21 cellular contexts compared by ENCODE assay signal in genomic region chr21:21929228-21929627, GRCh38.
DNase-seq lines count a peak whose midpoint lies in the region; ATAC-seq, FAIRE-seq and TF ChIP-seq lines count a peak whose summit lies in the region.
"Had no signal": no experiment of that assay in that cellular context is flagged by ENCODE, and none has a peak within 500 bp of the region (broad histone marks: within the 10 kb centered on the region; RNA-seq: fewer than 3 reads in every experiment).

No MANE protein-coding gene starts in this region.

- H3K27me3 ChIP-seq in liver (ENCODE audit: control insufficient read depth in 4 of 4, insufficient read depth in 4 of 4, low read length in 3 of 4) (no peaks in the 10 kb centered on the region), HepG2 (ENCODE audit: control insufficient read depth in 1 of 2, insufficient read depth in 2 of 2, low read length in 2 of 2) (no peaks in the 10 kb centered on the region), heart left ventricle (no peaks in the 10 kb centered on the region)
- H3K27me3 ChIP-seq: BLaER1 treated with 17β-estradiol and CSF1 and Interleukin-3, amounts not matched to agents 10 nM and 100 nM had no signal

- H3K4me3 ChIP-seq in liver (ENCODE audit: low read depth in 1 of 3, low read length in 3 of 3) = no peak overlapping the region
- H3K4me3 ChIP-seq in HepG2 (replicated peaks in 1 of 3; ENCODE audit: insufficient read depth in 1 of 3, low read depth in 2 of 3, low read length in 3 of 3) = no peak overlapping the region
- no peak overlapping the region for H3K4me3 ChIP-seq in mucosa of descending colon
- no peak overlapping the region for H3K4me3 ChIP-seq in heart left ventricle
- H3K4me3 ChIP-seq: A549; BLaER1 treated with 17β-estradiol and CSF1 and Interleukin-3, amounts not matched to agents 10 nM and 100 nM had no signal

- no peak for FAIRE-seq in HepG2 (lab: Jason Lieb, UNC)
- FAIRE-seq: A549, D721Med, G401.6, GM12891, GM19239 had no signal

- no peak overlapping the region for H3K9ac ChIP-seq in liver (ENCODE audit: low read depth in 1 of 2, low read length in 2 of 2)
- H3K9ac ChIP-seq in HepG2 (ENCODE audit: insufficient read depth, low read depth, low read length) = no peak overlapping the region
- H3K9ac ChIP-seq: BLaER1 treated with 17β-estradiol and CSF1 and Interleukin-3, amounts not matched to agents 10 nM and 100 nM had no signal

- H3K36me3 ChIP-seq in liver (ENCODE audit: control insufficient read depth in 4 of 4, insufficient read depth in 3 of 4, low read depth in 1 of 4, low read length in 3 of 4) = no peaks in the 10 kb centered on the region
- no peaks in the 10 kb centered on the region for H3K36me3 ChIP-seq in HepG2 (replicated peaks in 1 of 2; ENCODE audit: control insufficient read depth in 1 of 2, insufficient read depth in 2 of 2, low read length in 2 of 2)
- no peaks in the 10 kb centered on the region for H3K36me3 ChIP-seq in mucosa of descending colon (ENCODE audit: low read depth)
- no peaks in the 10 kb centered on the region for H3K36me3 ChIP-seq in heart left ventricle
- H3K36me3 ChIP-seq: BLaER1 treated with 17β-estradiol and CSF1 and Interleukin-3, amounts not matched to agents 10 nM and 100 nM had no signal

- H3K4me2 ChIP-seq in HepG2 (ENCODE audit: low read depth, low read length) = no peak overlapping the region
- H3K4me2 ChIP-seq: A549; BLaER1 treated with 17β-estradiol and CSF1 and Interleukin-3, amounts not matched to agents 10 nM and 100 nM had no signal

- H2AFZ ChIP-seq in HepG2 (ENCODE audit: low read length) = no peak overlapping the region

- no peaks in the 10 kb centered on the region for H4K20me1 ChIP-seq in HepG2 (ENCODE audit: insufficient read depth, low read length)
- H4K20me1 ChIP-seq: BLaER1 treated with 17β-estradiol and CSF1 and Interleukin-3, amounts not matched to agents 10 nM and 100 nM had no signal

- POLR2A ChIA-PET in HepG2 (lab: Yijun Ruan, JAX) = no interaction called here

- H3K9me3 ChIP-seq in liver (ENCODE audit: control insufficient read depth in 4 of 4, low read length in 3 of 4) = no peaks in the 10 kb centered on the region
- H3K9me3 ChIP-seq in HepG2 (ENCODE audit: low read length) = peaks cover 77% of the 10 kb centered on the region
- H3K9me3 ChIP-seq in mucosa of descending colon = no peaks in the 10 kb centered on the region
- no peaks in the 10 kb centered on the region for H3K9me3 ChIP-seq in heart left ventricle
- H3K9me3 ChIP-seq: A549; BLaER1 treated with 17β-estradiol and CSF1 and Interleukin-3, amounts not matched to agents 10 nM and 100 nM; Caco-2 had no signal

- TF ChIP-seq EP300 in HepG2 (IDR thresholded peaks at IDR 0.05; ENCODE audit: low read depth in 2 of 2, low read length in 2 of 2) (no peak), HepG2 (CRISPR knock-in tag; IDR thresholded peaks at IDR 0.05; ENCODE audit: borderline replicate concordance) (no peak)

- no peak for ATAC-seq in HepG2
- ATAC-seq in left lobe of liver = peak; percentile 68
- peak; percentile 68 for ATAC-seq in mucosa of descending colon
- ATAC-seq in activated CD4-positive, CD25-positive, alpha-beta regulatory T cell treated with anti-CD3 and anti-CD28 coated beads, Interleukin-2, amount 50 U/mL, for 24 hours = no peak
- no peak for ATAC-seq in heart left ventricle
- ATAC-seq: A549; CD8-positive, alpha-beta T cell had no signal

- TF ChIP-seq RAD21 in liver (IDR thresholded peaks at IDR 0.05) (no peak), HepG2 (CRISPR knock-in tag; IDR thresholded peaks at IDR 0.05) (no peak)

- H3K79me2 ChIP-seq in HepG2 (ENCODE audit: insufficient read depth, low read length) = no peaks in the 10 kb centered on the region

- BruUV-seq in HepG2 (replicated peaks; lab: Mats Ljungman, UMichigan) = no TSS peak

- H3K27ac ChIP-seq in liver (ENCODE audit: low read depth in 1 of 2, low read length in 2 of 2) (no peak overlapping the region), HepG2 (ENCODE audit: extremely low read length, insufficient read depth, low read length) (no peak overlapping the region), heart left ventricle (no peak overlapping the region)
- H3K27ac ChIP-seq: 22Rv1; A549; BLaER1 treated with 17β-estradiol and CSF1 and Interleukin-3, amounts not matched to agents 10 nM and 100 nM; C4-2B had no signal

- 31% methylated on average over 1 of the region's 1 CpG for WGBS in liver
- WGBS in HepG2 (ENCODE audit: low lambda C conversion rate) = 3% methylated on average over 1 of the region's 1 CpG
- 66 to 77% (median 70%) methylated on average over 1 of the region's 1 CpG for WGBS in heart left ventricle, 4 donors

- CTCF ChIA-PET in HepG2 (lab: Yijun Ruan, JAX; ENCODE audit: low intra/inter-chr PET ratio, low total read pairs) = interaction anchor here (0.7 kb wide), 1 partner anchor 657 kb away, joined by 3 read pairs; no protein-coding TSS in a partner anchor

- TF ChIP-seq POLR2A in HepG2 (IDR thresholded peaks at IDR 0.05; ENCODE audit: insufficient read depth in 1 of 2, low read depth in 2 of 2, low read length in 2 of 2) (no peak), heart left ventricle (IDR thresholded peaks at IDR 0.05) (no peak)

- TF ChIP-seq CTCF in liver (IDR thresholded peaks at IDR 0.05; ENCODE audit: low read depth, low read length, missing input control) (no peak), HepG2 (CRISPR knock-in tag; IDR thresholded peaks at IDR 0.05) (no peak), mucosa of descending colon (IDR thresholded peaks at IDR 0.05) (no peak), heart left ventricle (IDR thresholded peaks at IDR 0.05) (no peak)

- H3K4me1 ChIP-seq in liver (ENCODE audit: control insufficient read depth in 4 of 4, insufficient read depth in 4 of 4, low read length in 3 of 4) (peaks cover 0 to 4% (median 0%) of the 10 kb centered on the region in 4 donors), HepG2 (ENCODE audit: insufficient read depth, low read length) (no peaks in the 10 kb centered on the region), mucosa of descending colon (ENCODE audit: low read depth) (no peaks in the 10 kb centered on the region), heart left ventricle (no peaks in the 10 kb centered on the region)
- H3K4me1 ChIP-seq: A549; BLaER1 treated with 17β-estradiol and CSF1 and Interleukin-3, amounts not matched to agents 10 nM and 100 nM; Caco-2 had no signal

- intact Hi-C loops in HepG2 (cut with micrococcal nuclease; ENCODE audit: unreplicated experiment) (no loop called here), mucosa of descending colon (cut with DNase I, micrococcal nuclease) (no loop called here), heart left ventricle (cut with DNase I) (loop anchor here in 1 of 10 donors (10.0 kb wide), 1 partner anchor 764 kb away; no protein-coding TSS in a partner anchor)

- in situ Hi-C loops in HepG2 (cut with HindIII; ENCODE audit: extremely low pct_ligation_motif_present, low pct_unique_long_range_greater_than_20kb) = no loop called here

- DNase-seq in HepG2 (ENCODE audit: low spot score) (no peak), left lobe of liver (ENCODE audit: low spot score) (no peak), mucosa of descending colon (no peak), heart left ventricle (no peak)
- DNase-seq: AML-193; Caco-2; Calu3; CD4-positive, alpha-beta T cell; CD8-positive, alpha-beta T cell; DMS79 treated with DMSO at 0.1 percent for 48 hours; GF-D8 had no signal

TF ChIP-seq in liver, 16 proteins besides CTCF, POLR2A, EP300 and RAD21:
- TF ChIP-seq NR2F2 (IDR thresholded peaks at IDR 0.05) (no peak), HNF4A (conservative IDR thresholded peaks at IDR 0.05) (peak; percentile 53 to 60)

TF ChIP-seq in HepG2, 621 proteins besides CTCF, POLR2A, EP300 and RAD21 (continues in another document):
- TF ChIP-seq TBX2 (CRISPR knock-in tag; IDR thresholded peaks at IDR 0.05; ENCODE audit: borderline replicate concordance) (no peak), IKZF5 (CRISPR knock-in tag; IDR thresholded peaks at IDR 0.05) (no peak), KLF11 (CRISPR knock-in tag; IDR thresholded peaks at IDR 0.05) (no peak), MEIS2 (CRISPR knock-in tag; IDR thresholded peaks at IDR 0.05) (no peak), SNAPC2 (CRISPR knock-in tag; IDR thresholded peaks at IDR 0.05) (no peak)

Comparison
In these comparisons a context has a peak if more than half of its experiments do, and no peak if none do; other contexts are left out.
1. ATAC-seq: peak in left lobe of liver (single experiment) and mucosa of descending colon (single experiment); none in HepG2 (single experiment), activated CD4-positive, CD25-positive, alpha-beta regulatory T cell treated with anti-CD3 and anti-CD28 coated beads, Interleukin-2, amount 50 U/mL, for 24 hours (0 of 2) and heart left ventricle (0 of 4).